Comparison of ENCODE assay signal across 23 cellular contexts in genomic region chr15:38842991-38843610, GRCh38.
DNase-seq lines count a peak whose midpoint lies in the region; ATAC-seq, FAIRE-seq and TF ChIP-seq lines count a peak whose summit lies in the region.
"Had no signal": no experiment of that assay in that cellular context is flagged by ENCODE, and none has a peak within 500 bp of the region (broad histone marks: within the 10 kb centered on the region; RNA-seq: fewer than 3 reads in every experiment).

No MANE protein-coding gene starts in this region.

- no peaks in the 10 kb centered on the region for H3K36me3 Mint-ChIP-seq in mesothelial cell of epicardium

- H3K4me1 Mint-ChIP-seq in mesothelial cell of epicardium = peaks cover 36% of the 10 kb centered on the region

- H3K27me3 ChIP-seq in HAP-1 (ENCODE audit: low read depth) (no peaks in the 10 kb centered on the region), gastrocnemius medialis (no peaks in the 10 kb centered on the region)
- H3K27me3 ChIP-seq: pancreas had no signal

- H3K27me3 Mint-ChIP-seq in mesothelial cell of epicardium (ENCODE audit: low read depth) = no peaks in the 10 kb centered on the region

- ATAC-seq in gastrocnemius medialis = no peak
- ATAC-seq: left ventricle myocardium superior, pancreas had no signal

- peaks cover 18% of the 10 kb centered on the region for H3K9me3 Mint-ChIP-seq in mesothelial cell of epicardium

- no peak overlapping the region for H3K4me3 Mint-ChIP-seq in mesothelial cell of epicardium

- H3K36me3 ChIP-seq in HAP-1 (replicated peaks) (no peaks in the 10 kb centered on the region), gastrocnemius medialis (no peaks in the 10 kb centered on the region)
- H3K36me3 ChIP-seq: pancreas had no signal

- in situ Hi-C loops in GM13977 (cut with MboI; ENCODE audit: low pct_unique_long_range_greater_than_20kb, low sequenced_read_pairs, unreplicated experiment) = no loop called here
- in situ Hi-C loops in HAP-1 (cut with MboI; ENCODE audit: low sequenced_read_pairs) = no loop called here
- in situ Hi-C loops in gastrocnemius medialis (cut with MboI; ENCODE audit: low sequenced_read_pairs in 4 of 4) = no loop called here

- H3K4me3 ChIP-seq in HAP-1 = no peak overlapping the region
- H3K4me3 ChIP-seq in gastrocnemius medialis = no peak overlapping the region
- H3K4me3 ChIP-seq: pancreas had no signal

- H3K27ac ChIP-seq in gastrocnemius medialis = no peak overlapping the region
- H3K27ac ChIP-seq: epithelial cell of prostate, pancreas had no signal

- no peaks in the 10 kb centered on the region for H3K9me3 ChIP-seq in HAP-1
- H3K9me3 ChIP-seq in gastrocnemius medialis = no peaks in the 10 kb centered on the region
- H3K9me3 ChIP-seq: pancreas had no signal

- no peak for TF ChIP-seq CTCF in mesothelial cell of epicardium (IDR thresholded peaks at IDR 0.05; ENCODE audit: unreplicated experiment)
- no peak for TF ChIP-seq CTCF in GM13977 (IDR thresholded peaks at IDR 0.05; ENCODE audit: extremely low read depth, insufficient read depth, missing control alignments)
- no peak for TF ChIP-seq CTCF in gastrocnemius medialis (IDR thresholded peaks at IDR 0.05 in 4 of 5, conservative IDR thresholded peaks at IDR 0.05 in 1 of 5)

- DNase-seq in DMS 273 (lab: John Stamatoyannopoulos, UW; ENCODE audit: unreplicated experiment) (peak; percentile 38), M059J (ENCODE audit: low read depth) (peak; percentile 65), cerebellar cortex (ENCODE audit: low spot score) (peak; percentile 66), mesothelial cell of epicardium (ENCODE audit: low spot score in 2 of 2, unreplicated experiment in 2 of 2) (no peak), GM13977 (ENCODE audit: low spot score) (no peak), HAP-1 (ENCODE audit: low spot score in 2 of 2) (no peak), HTR-8/SVneo (ENCODE audit: insufficient read length, low spot score) (no peak), gastrocnemius medialis (no peak)
- DNase-seq: activated CD4-positive, alpha-beta T cell treated with anti-CD3 and anti-CD28 coated beads for 4 hours; activated CD8-positive, alpha-beta memory T cell treated with anti-CD3 and anti-CD28 coated beads, Interleukin-2, amount 50 U/mL, for 48 hours; AML-193; anterior cingulate cortex; cortex of kidney; glutamatergic neuron; Kasumi-1; left ventricle myocardium superior; NCI-H1436; NCI-H2227 treated with DMSO at 0.1 percent for 48 hours; pancreas; stimulated activated CD4-positive, alpha-beta T cell treated with anti-CD3 and anti-CD28 coated beads, Interleukin-2, amount 100 ng/mL, for 48 hours had no signal

- peak overlapping the region; percentile 69 for H3K27ac Mint-ChIP-seq in mesothelial cell of epicardium

- H3K4me1 ChIP-seq in HAP-1 = no peaks in the 10 kb centered on the region
- H3K4me1 ChIP-seq in gastrocnemius medialis = no peaks in the 10 kb centered on the region
- H3K4me1 ChIP-seq: pancreas had no signal

- no peak for FAIRE-seq in HTR-8/SVneo (lab: Jason Lieb, UNC)
- FAIRE-seq: pancreas, TTC549, urothelium cell line had no signal

- TF ChIP-seq POLR2A in gastrocnemius medialis (IDR thresholded peaks at IDR 0.05) = no peak

- intact Hi-C loops in gastrocnemius medialis (cut with DNase I; ENCODE audit: low total_unique reads) = no loop called here

Comparison
In these comparisons a context has a peak if more than half of its experiments do, and no peak if none do; other contexts are left out.
1. DNase-seq: peak in DMS 273 (single experiment), M059J (single experiment) and cerebellar cortex (single experiment); none in mesothelial cell of epicardium (0 of 2), GM13977 (single experiment), HAP-1 (0 of 2), HTR-8/SVneo (single experiment) and gastrocnemius medialis (0 of 2).